In the genomic region with DNA sequence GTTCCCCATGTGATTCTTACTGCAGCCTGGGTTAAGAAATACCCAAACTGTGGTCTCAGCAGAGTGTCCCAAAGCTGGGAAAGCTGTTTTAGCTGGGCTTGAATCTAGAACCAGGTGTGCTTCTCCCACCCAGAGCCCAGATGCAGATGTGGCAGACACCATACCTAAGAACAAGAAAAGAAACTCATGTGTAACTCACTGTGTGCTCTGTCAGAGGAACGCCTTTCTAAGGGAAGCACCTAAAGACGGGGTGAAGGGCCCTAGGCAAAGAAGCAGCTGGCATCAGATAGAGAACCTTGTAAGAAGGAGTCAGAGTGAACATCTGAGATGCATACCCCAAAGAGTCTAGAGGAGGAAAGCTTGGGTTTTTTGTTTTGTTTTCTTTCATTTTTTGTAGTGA, we compare ENCODE assay signal across 1 cellular context.
TF ChIP-seq lines count a peak whose summit lies in the region.

No MANE protein-coding gene starts in this region.

TF ChIP-seq in IMR-90, 13 proteins besides CTCF, POLR2A, EP300 and RAD21 (continued from another document):
- TF ChIP-seq NFE2L2 (IDR thresholded peaks at IDR 0.05; ENCODE audit: low read depth, low read length) (no peak), SMC3 (IDR thresholded peaks at IDR 0.05; ENCODE audit: low read depth, low read length) (no peak), RCOR1 (IDR thresholded peaks at IDR 0.05; ENCODE audit: insufficient replicate concordance, low read length) (no peak), FOS (IDR thresholded peaks at IDR 0.05; ENCODE audit: low read depth, low read length) (no peak), BHLHE40 (IDR thresholded peaks at IDR 0.05; ENCODE audit: low read depth, low read length) (no peak), MAFK (IDR thresholded peaks at IDR 0.05; ENCODE audit: low read depth, low read length) (no peak), MXI1 (IDR thresholded peaks at IDR 0.05; ENCODE audit: borderline replicate concordance, low read depth, low read length) (no peak), CHD1 (IDR thresholded peaks at IDR 0.05; ENCODE audit: low read depth, low read length) (no peak), MAZ (IDR thresholded peaks at IDR 0.05; ENCODE audit: borderline replicate concordance, low read depth, low read length) (no peak)
- TF ChIP-seq, protein P1, sequence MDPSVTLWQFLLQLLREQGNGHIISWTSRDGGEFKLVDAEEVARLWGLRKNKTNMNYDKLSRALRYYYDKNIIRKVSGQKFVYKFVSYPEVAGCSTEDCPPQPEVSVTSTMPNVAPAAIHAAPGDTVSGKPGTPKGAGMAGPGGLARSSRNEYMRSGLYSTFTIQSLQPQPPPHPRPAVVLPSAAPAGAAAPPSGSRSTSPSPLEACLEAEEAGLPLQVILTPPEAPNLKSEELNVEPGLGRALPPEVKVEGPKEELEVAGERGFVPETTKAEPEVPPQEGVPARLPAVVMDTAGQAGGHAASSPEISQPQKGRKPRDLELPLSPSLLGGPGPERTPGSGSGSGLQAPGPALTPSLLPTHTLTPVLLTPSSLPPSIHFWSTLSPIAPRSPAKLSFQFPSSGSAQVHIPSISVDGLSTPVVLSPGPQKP (IDR thresholded peaks at IDR 0.05; ENCODE audit: borderline replicate concordance, low read depth, low read length) = no peak
